In genomic region chr11:9615031-9615451, GRCh38 we compare ENCODE assay signal across 8 cellular contexts. TPM values are rescaled to one million over a fixed set of nuclear protein-coding genes. Genes with fewer than 3 reads are reported as not detected.
A peak's percentile ranks its signal among the peaks of the same experiment; 100 is the strongest.
DNase-seq lines count a peak whose midpoint lies in the region; ATAC-seq, FAIRE-seq and TF ChIP-seq lines count a peak whose summit lies in the region.

No MANE protein-coding gene starts in this region.

- peak overlapping the region; percentile 59 for H3K4me3 ChIP-seq in GM23248
- H3K4me3 ChIP-seq in Loucy (ENCODE audit: low read length, poor library complexity, severe bottlenecking) = peak overlapping the region; percentile 90
- H3K4me3 ChIP-seq in endothelial cell of umbilical vein (replicated peaks in 1 of 3; ENCODE audit: insufficient read depth in 1 of 3, low read depth in 1 of 3, low read length in 3 of 3) = peak overlapping the region in 1 of 3 experiments; percentile 54

- H3K9me2 ChIP-seq in GM23248 (ENCODE audit: insufficient read depth) = no peaks in the 10 kb centered on the region
- H3K9me2 ChIP-seq in Loucy (replicated peaks; ENCODE audit: low read depth, low read length) = no peaks in the 10 kb centered on the region

- peak overlapping the region; percentile 97 for H3K27ac ChIP-seq in GM23248
- H3K27ac ChIP-seq in endothelial cell of umbilical vein (ENCODE audit: insufficient read depth, low read depth, low read length) = peak overlapping the region; percentile 100

- no TSS peak for BruUV-seq in endothelial cell of umbilical vein (replicated peaks; lab: Mats Ljungman, UMichigan)

- H3K27me3 ChIP-seq in GM23248 (replicated peaks; ENCODE audit: insufficient read depth) (no peaks in the 10 kb centered on the region), Loucy (ENCODE audit: insufficient read depth, low read length, poor library complexity, severe bottlenecking) (no peaks in the 10 kb centered on the region), endothelial cell of umbilical vein (ENCODE audit: control insufficient read depth in 2 of 2, insufficient read depth in 2 of 2, low read length in 2 of 2) (no peaks in the 10 kb centered on the region)

- H3K9ac ChIP-seq in GM23248 (peak overlapping the region; percentile 86), Loucy (ENCODE audit: low read depth, low read length, poor library complexity, severe bottlenecking) (peak overlapping the region; percentile 77), endothelial cell of umbilical vein (replicated peaks; ENCODE audit: extremely low read depth, insufficient read depth, low read length) (peak overlapping the region; percentile 98)

- intact Hi-C loops in endothelial cell of umbilical vein (cut with micrococcal nuclease) = loop anchor here (2.0 kb wide), 1 partner anchor 710 kb away; no protein-coding TSS in a partner anchor

- FAIRE-seq in endothelial cell of umbilical vein (lab: Jason Lieb, UNC) = no peak

- TF ChIP-seq CTCF in Loucy (conservative IDR thresholded peaks at IDR 0.05; ENCODE audit: low read length) (no peak), endothelial cell of umbilical vein (IDR thresholded peaks at IDR 0.05; ENCODE audit: extremely low read depth in 1 of 2, insufficient read depth in 1 of 2, low read depth in 1 of 2, low read length in 2 of 2) (no peak)

- H3K79me2 ChIP-seq in GM23248 (ENCODE audit: insufficient read depth) (no peaks in the 10 kb centered on the region), Loucy (ENCODE audit: insufficient read depth, low read length) (no peaks in the 10 kb centered on the region), endothelial cell of umbilical vein (ENCODE audit: control insufficient read depth, insufficient read depth, low read length) (no peaks in the 10 kb centered on the region)

- H3F3A ChIP-seq in GM23248 (ENCODE audit: insufficient read depth) = peaks cover 44% of the 10 kb centered on the region
- no peaks in the 10 kb centered on the region for H3F3A ChIP-seq in Loucy (ENCODE audit: low read depth)

- DNase-seq in GM23248 (peak; percentile 40), endothelial cell of umbilical vein (ENCODE audit: low read depth, low spot score) (no peak), NCI-H1436 treated with DMSO at 0.1 percent for 48 hours (lab: John Stamatoyannopoulos, UW) (no peak), epidermal melanocyte (ENCODE audit: insufficient read length, low spot score) (no peak)
- peak; percentile 42 for DNase-seq in stimulated activated naive CD8-positive, alpha-beta T cell treated with anti-CD3 and anti-CD28 coated beads, Interleukin-15, Interleukin-2, amounts not matched to agents 100 U/mL and 50 U/mL, for 24 hours
- no peak for DNase-seq in activated CD4-positive, CD25-positive, alpha-beta regulatory T cell treated with anti-CD3 and anti-CD28 coated beads, Interleukin-2, amount 50 U/mL, for 72 hours

- CTCF ChIA-PET in endothelial cell of umbilical vein (lab: Charles Lee) = no interaction called here

- dilution Hi-C loops in endothelial cell of umbilical vein (cut with MboI; ENCODE audit: extremely low pct_ligation_motif_present, low sequenced_read_pairs) = loop anchor here (25.0 kb wide), 1 partner anchor 122 kb away; no protein-coding TSS in a partner anchor

- H2AFZ ChIP-seq in GM23248 (peak overlapping the region; percentile 76), Loucy (ENCODE audit: low read length) (no peak overlapping the region), endothelial cell of umbilical vein (ENCODE audit: low read depth, low read length) (no peak overlapping the region)

- H3K4me1 ChIP-seq in GM23248 (ENCODE audit: insufficient read depth) (peaks cover 56% of the 10 kb centered on the region), Loucy (ENCODE audit: insufficient read depth, low read length, poor library complexity, severe bottlenecking) (peaks cover 21% of the 10 kb centered on the region), endothelial cell of umbilical vein (ENCODE audit: control insufficient read depth, extremely low read depth, insufficient read depth, low read length) (peaks cover 36% of the 10 kb centered on the region)

- in situ Hi-C loops in GM23248 (cut with MboI) = loop anchor here (10.0 kb wide), 1 partner anchor 80 kb away; no protein-coding TSS in a partner anchor

- POLR2A ChIA-PET in endothelial cell of umbilical vein (lab: Charles Lee) = no interaction called here

- H3K9me1 ChIP-seq in endothelial cell of umbilical vein (replicated peaks; ENCODE audit: control insufficient read depth, extremely low read depth, insufficient read depth, low read length) = no peaks in the 10 kb centered on the region

- H3K4me2 ChIP-seq in GM23248 (ENCODE audit: unreplicated experiment) (peak overlapping the region; percentile 74), Loucy (ENCODE audit: low read depth, low read length, poor library complexity, severe bottlenecking) (peak overlapping the region; percentile 95), endothelial cell of umbilical vein (ENCODE audit: insufficient read depth, low read length) (peak overlapping the region; percentile 77)

- H3K36me3 ChIP-seq in GM23248 (ENCODE audit: low read depth) (no peaks in the 10 kb centered on the region), Loucy (ENCODE audit: insufficient read depth, low read length) (no peaks in the 10 kb centered on the region), endothelial cell of umbilical vein (ENCODE audit: control insufficient read depth in 2 of 2, extremely low read depth in 1 of 2, insufficient read depth in 2 of 2, low read length in 2 of 2) (no peaks in the 10 kb centered on the region)

- WGBS in GM23248 (ENCODE audit: low coverage in 1 of 2, low lambda C conversion rate in 2 of 2, missing lambda C conversion rate in 2 of 2), 2 experiments = 92 to 93% methylated on average over 2 of the region's 2 CpGs

- ATAC-seq in GM18520 (IDR thresholded peaks at IDR 0.05; ENCODE audit: unreplicated experiment) = peak; percentile 47
- peak; percentile 9 for ATAC-seq in stimulated activated naive CD8-positive, alpha-beta T cell treated with anti-CD3 and anti-CD28 coated beads, Interleukin-15, Interleukin-2, amounts not matched to agents 100 U/mL and 50 U/mL, for 24 hours

- no peaks in the 10 kb centered on the region for H4K20me1 ChIP-seq in GM23248 (ENCODE audit: insufficient read depth)
- no peaks in the 10 kb centered on the region for H4K20me1 ChIP-seq in Loucy (ENCODE audit: insufficient read depth, low read length, poor library complexity, severe bottlenecking)
- no peaks in the 10 kb centered on the region for H4K20me1 ChIP-seq in endothelial cell of umbilical vein (replicated peaks; ENCODE audit: control insufficient read depth, extremely low read depth, insufficient read depth, low read length)

- TF ChIP-seq POLR2A in endothelial cell of umbilical vein (IDR thresholded peaks at IDR 0.05; ENCODE audit: low read depth, low read length) = no peak

- H3K9me3 ChIP-seq in GM23248 (ENCODE audit: low read depth) (no peaks in the 10 kb centered on the region), Loucy (ENCODE audit: insufficient read depth, low read depth, low read length) (no peaks in the 10 kb centered on the region), endothelial cell of umbilical vein (replicated peaks; ENCODE audit: control insufficient read depth, insufficient read depth, low read length) (no peaks in the 10 kb centered on the region)

TF ChIP-seq in endothelial cell of umbilical vein, 7 proteins besides CTCF, POLR2A, EP300 and RAD21:
- no peak for TF ChIP-seq GATA2 (IDR thresholded peaks at IDR 0.05; ENCODE audit: insufficient read depth, insufficient read length, low read depth, low read length)
- no peak for TF ChIP-seq FOS (IDR thresholded peaks at IDR 0.05; ENCODE audit: borderline replicate concordance, insufficient read depth, low read length)
- TF ChIP-seq MYC (IDR thresholded peaks at IDR 0.05; ENCODE audit: low read depth, low read length) = no peak
- no peak for TF ChIP-seq POLR2AphosphoS5 (IDR thresholded peaks at IDR 0.05; ENCODE audit: insufficient read depth, low read depth, low read length)
- no peak for TF ChIP-seq MAX (IDR thresholded peaks at IDR 0.05; ENCODE audit: insufficient read depth, insufficient read length)
- TF ChIP-seq EZH2 (IDR thresholded peaks at IDR 0.05; ENCODE audit: borderline replicate concordance, low read depth, low read length, severe bottlenecking) = no peak
- no peak for TF ChIP-seq JUN (IDR thresholded peaks at IDR 0.05; ENCODE audit: borderline replicate concordance, insufficient read depth, insufficient read length, low read depth)
TF ChIP-seq in endothelial cell of umbilical vein: peak in this region for 0.

RNA-seq across cellular contexts. Expression of gene WEE1, which starts 41.6 kb away (rescaled TPM):
- total RNA-seq in GM23248 (2014; rRNA removed; shearing (Covaris generic)) = 28.1 and 35.2 TPM in 2 replicates
- polyA plus RNA-seq in GM23248 (2016; fragmentation: Nextera tagmentation; extraction: Ambion mirVana) (11.8 and 13.1 TPM in 2 replicates), endothelial cell of umbilical vein (12.4 and 19.2 TPM in 2 replicates)
- 42.8 and 47.0 TPM in 2 replicates for total RNA-seq in endothelial cell of umbilical vein
- polyA plus RNA-seq in endothelial cell of umbilical vein (2011; cell fraction: cytosol; rRNA removed) = 17.8 and 19.4 TPM in 2 replicates
- polyA plus RNA-seq in endothelial cell of umbilical vein (2011; cell fraction: nucleus; rRNA removed) = 93.8 and 122 TPM in 2 replicates
- polyA plus RNA-seq in endothelial cell of umbilical vein (2012) = 21.2 and 27.5 TPM in 2 replicates
- 27.2 and 28.9 TPM in 2 replicates for polyA minus RNA-seq in endothelial cell of umbilical vein
- 34.8 TPM for polyA minus RNA-seq in endothelial cell of umbilical vein (2011; cell fraction: cytosol; rRNA and poly(A)+ RNA removed)
- 92.7 and 117 TPM in 2 replicates for polyA minus RNA-seq in endothelial cell of umbilical vein (2011; cell fraction: nucleus; rRNA and poly(A)+ RNA removed)

RNA-seq across cellular contexts. Expression of gene SWAP70, which starts 48.8 kb away (rescaled TPM):
- total RNA-seq in GM23248 (2014; rRNA removed; shearing (Covaris generic)) = 41.6 and 46.4 TPM in 2 replicates
- 70.8 and 73.3 TPM in 2 replicates for polyA plus RNA-seq in GM23248 (2016; fragmentation: Nextera tagmentation; extraction: Ambion mirVana)
- total RNA-seq in endothelial cell of umbilical vein = 156 and 165 TPM in 2 replicates
- polyA plus RNA-seq in endothelial cell of umbilical vein = 39.6 and 52.5 TPM in 2 replicates
- polyA plus RNA-seq in endothelial cell of umbilical vein (2011; cell fraction: cytosol; rRNA removed) = 62.4 and 66.8 TPM in 2 replicates
- 49.5 and 63.1 TPM in 2 replicates for polyA plus RNA-seq in endothelial cell of umbilical vein (2011; cell fraction: nucleus; rRNA removed)
- polyA plus RNA-seq in endothelial cell of umbilical vein (2012) = 106 and 152 TPM in 2 replicates
- polyA minus RNA-seq in endothelial cell of umbilical vein = 89.0 and 89.6 TPM in 2 replicates
- 16.4 TPM for polyA minus RNA-seq in endothelial cell of umbilical vein (2011; cell fraction: cytosol; rRNA and poly(A)+ RNA removed)
- polyA minus RNA-seq in endothelial cell of umbilical vein (2011; cell fraction: nucleus; rRNA and poly(A)+ RNA removed) = 49.5 and 64.0 TPM in 2 replicates

Comparison
In these comparisons a context has a peak if more than half of its experiments do, and no peak if none do; other contexts are left out.
1. DNase-seq: peak in GM23248 (single experiment) and stimulated activated naive CD8-positive, alpha-beta T cell treated with anti-CD3 and anti-CD28 coated beads, Interleukin-15, Interleukin-2, amounts not matched to agents 100 U/mL and 50 U/mL, for 24 hours (single experiment); none in endothelial cell of umbilical vein (single experiment), NCI-H1436 treated with DMSO at 0.1 percent for 48 hours (single experiment), activated CD4-positive, CD25-positive, alpha-beta regulatory T cell treated with anti-CD3 and anti-CD28 coated beads, Interleukin-2, amount 50 U/mL, for 72 hours (single experiment) and epidermal melanocyte (single experiment).
2. Peak in every context shown above with its lines, with median percentiles within 50 percentile points of each other: H3K4me2 ChIP-seq and H3K9ac ChIP-seq.